ENCODE assay signal across 39 cellular contexts in genomic region chr17:6483507-6483906, GRCh38. TPM values are rescaled to one million over a fixed set of nuclear protein-coding genes. Genes with fewer than 3 reads are reported as not detected.
"Had no signal": no experiment of that assay in that cellular context is flagged by ENCODE, and none has a peak within 500 bp of the region (broad histone marks: within the 10 kb centered on the region; RNA-seq: fewer than 3 reads in every experiment).

No MANE protein-coding gene starts in this region.

- H3K27me3 ChIP-seq: body of pancreas, brain microvascular endothelial cell, breast epithelium had no signal

- H3K4me3 Mint-ChIP-seq: activated B cell treated with CpG ODN at 0.5 μM for 24 hours; activated CD4-positive, alpha-beta memory T cell treated with anti-CD3 and anti-CD28 coated beads for 36 hours; activated CD4-positive, alpha-beta T cell treated with anti-CD3 and anti-CD28 coated beads, Interleukin-2, amount 10 ng/mL, durations not matched to agents 24 days and 14 days; activated CD8-positive, alpha-beta T cell treated with anti-CD3 and anti-CD28 coated beads for 36 hours; activated naive CD4-positive, alpha-beta T cell treated with anti-CD3 and anti-CD28 coated beads, Interleukin-2, amount 10 ng/mL, durations not matched to agents 7 days and 5 days; activated naive CD4-positive, alpha-beta T cell treated with anti-CD3 and anti-CD28 coated beads, Interleukin-2, amount 50 U/mL, for 24 hours; activated naive CD8-positive, alpha-beta T cell; activated naive CD8-positive, alpha-beta T cell treated with anti-CD3 and anti-CD28 coated beads, Interleukin-2, amount 10 ng/mL, durations not matched to agents 7 days and 5 days; activated naive CD8-positive, alpha-beta T cell treated with anti-CD3 and anti-CD28 coated beads, Interleukin-2, amount 50 U/mL, for 24 hours; central memory CD8-positive, alpha-beta T cell; T-helper 1 cell treated with Interleukin-12 subunit alpha and Interleukin-12 subunit beta and Interleukin-4 antibody, amounts not matched to agents 30 μg/mL and 1 μg/mL, for 36 hours; T-helper 2 cell treated with Interferon-gamma antibody and Interleukin-4, amounts not matched to agents 5 μg/mL and 100 μg/mL, for 36 hours had no signal

- H3K4me1 Mint-ChIP-seq: activated B cell treated with CpG ODN at 0.5 μM for 24 hours; activated CD4-positive, alpha-beta T cell treated with anti-CD3 and anti-CD28 coated beads, Interleukin-2, amount 10 ng/mL, durations not matched to agents 24 days and 14 days; activated naive CD4-positive, alpha-beta T cell treated with anti-CD3 and anti-CD28 coated beads, Interleukin-2, amount 10 ng/mL, durations not matched to agents 7 days and 5 days; activated naive CD4-positive, alpha-beta T cell treated with anti-CD3 and anti-CD28 coated beads, Interleukin-2, amount 50 U/mL, for 24 hours; activated naive CD8-positive, alpha-beta T cell treated with anti-CD3 and anti-CD28 coated beads, Interleukin-2, amount 10 ng/mL, durations not matched to agents 7 days and 5 days; activated naive CD8-positive, alpha-beta T cell treated with anti-CD3 and anti-CD28 coated beads, Interleukin-2, amount 50 U/mL, for 24 hours; central memory CD8-positive, alpha-beta T cell had no signal

- H3K4me3 ChIP-seq: body of pancreas, breast epithelium had no signal

- H3K4me1 ChIP-seq: body of pancreas, breast epithelium had no signal

- H3K9me3 ChIP-seq: body of pancreas, breast epithelium had no signal

- ATAC-seq: activated CD8-positive, alpha-beta T cell treated with anti-CD3 and anti-CD28 coated beads for 36 hours; activated naive CD8-positive, alpha-beta T cell treated with anti-CD3 and anti-CD28 coated beads, Interleukin-2, amount 50 U/mL, for 24 hours; body of pancreas had no signal

- H3K27me3 Mint-ChIP-seq: activated CD4-positive, alpha-beta T cell treated with anti-CD3 and anti-CD28 coated beads, Interleukin-2, amount 10 ng/mL, durations not matched to agents 24 days and 14 days; activated naive CD4-positive, alpha-beta T cell treated with anti-CD3 and anti-CD28 coated beads, Interleukin-2, amount 50 U/mL, for 24 hours; activated naive CD8-positive, alpha-beta T cell; activated naive CD8-positive, alpha-beta T cell treated with anti-CD3 and anti-CD28 coated beads, Interleukin-2, amount 10 ng/mL, durations not matched to agents 7 days and 5 days had no signal

- H3K9me3 Mint-ChIP-seq: activated B cell treated with CpG ODN at 0.5 μM for 24 hours; activated CD4-positive, alpha-beta memory T cell treated with anti-CD3 and anti-CD28 coated beads for 36 hours; activated CD4-positive, alpha-beta T cell treated with anti-CD3 and anti-CD28 coated beads, Interleukin-2, amount 10 ng/mL, durations not matched to agents 24 days and 14 days; activated CD8-positive, alpha-beta T cell treated with anti-CD3 and anti-CD28 coated beads for 36 hours; activated naive CD4-positive, alpha-beta T cell treated with anti-CD3 and anti-CD28 coated beads, Interleukin-2, amount 10 ng/mL, durations not matched to agents 7 days and 5 days; activated naive CD4-positive, alpha-beta T cell treated with anti-CD3 and anti-CD28 coated beads, Interleukin-2, amount 50 U/mL, for 24 hours; activated naive CD8-positive, alpha-beta T cell treated with anti-CD3 and anti-CD28 coated beads, Interleukin-2, amount 10 ng/mL, durations not matched to agents 7 days and 5 days; activated naive CD8-positive, alpha-beta T cell treated with anti-CD3 and anti-CD28 coated beads, Interleukin-2, amount 50 U/mL, for 24 hours; activated T-helper 2 cell treated with anti-CD3 and anti-CD28 coated beads, Interferon-gamma antibody, Interleukin-2, Interleukin-4, amounts not matched to agents 10 μg/mL and 5 μg/mL and 100 μg/mL, durations not matched to agents 14 hours and 24 hours and 36 hours; central memory CD8-positive, alpha-beta T cell; T-helper 1 cell treated with Interleukin-12 subunit alpha and Interleukin-12 subunit beta and Interleukin-4 antibody, amounts not matched to agents 30 μg/mL and 1 μg/mL, for 36 hours; T-helper 2 cell treated with Interferon-gamma antibody and Interleukin-4, amounts not matched to agents 5 μg/mL and 100 μg/mL, for 36 hours had no signal

- H3K36me3 Mint-ChIP-seq: activated CD4-positive, alpha-beta memory T cell treated with anti-CD3 and anti-CD28 coated beads for 36 hours; activated naive CD4-positive, alpha-beta T cell treated with anti-CD3 and anti-CD28 coated beads, Interleukin-2, amount 10 ng/mL, durations not matched to agents 7 days and 5 days; activated naive CD4-positive, alpha-beta T cell treated with anti-CD3 and anti-CD28 coated beads, Interleukin-2, amount 50 U/mL, for 24 hours; activated naive CD8-positive, alpha-beta T cell; activated naive CD8-positive, alpha-beta T cell treated with anti-CD3 and anti-CD28 coated beads, Interleukin-2, amount 10 ng/mL, durations not matched to agents 7 days and 5 days had no signal

- H3K36me3 ChIP-seq: brain microvascular endothelial cell, breast epithelium had no signal

- DNase-seq: activated B cell treated with CpG ODN at 0.5 μM for 24 hours; activated CD4-positive, alpha-beta memory T cell treated with anti-CD3 and anti-CD28 coated beads for 36 hours; activated CD4-positive, alpha-beta T cell treated with anti-CD3 and anti-CD28 coated beads for 4 hours; activated CD4-positive, alpha-beta T cell treated with anti-CD3 and anti-CD28 coated beads, Interleukin-2, amount 10 ng/mL, durations not matched to agents 24 days and 14 days; activated CD4-positive, alpha-beta T cell treated with anti-CD3 and anti-CD28 coated beads, Interleukin-2, amount 50 U/mL, for 1 hour; activated CD4-positive, alpha-beta T cell treated with anti-CD3 and anti-CD28 coated beads, Interleukin-2, amount 50 U/mL, for 4 hours; activated CD4-positive, CD25-positive, alpha-beta regulatory T cell treated with anti-CD3 and anti-CD28 coated beads, Interleukin-2, amount 50 U/mL, for 72 hours; activated CD8-positive, alpha-beta memory T cell treated with anti-CD3 and anti-CD28 coated beads, Interleukin-2, amount 50 U/mL, for 4 hours; activated CD8-positive, alpha-beta T cell treated with anti-CD3 and anti-CD28 coated beads for 36 hours; activated effector memory CD4-positive, alpha-beta T cell treated with Interleukin-2 at 50 U/mL for 16 hours; activated gamma-delta T cell; activated naive CD4-positive, alpha-beta T cell treated with anti-CD3 and anti-CD28 coated beads, Interleukin-2, amount 10 ng/mL, durations not matched to agents 7 days and 5 days; activated naive CD4-positive, alpha-beta T cell treated with Interleukin-2 at 50 U/mL for 16 hours; activated naive CD8-positive, alpha-beta T cell treated with anti-CD3 and anti-CD28 coated beads, Interleukin-2, amount 10 ng/mL, durations not matched to agents 7 days and 5 days; activated naive CD8-positive, alpha-beta T cell treated with anti-CD3 and anti-CD28 coated beads, Interleukin-2, amount 50 U/mL, for 24 hours; activated T-cell treated with anti-CD3 and anti-CD28 coated beads for 4 hours; activated T-cell treated with anti-CD3 and anti-CD28 coated beads, Interleukin-2, amount 50 U/mL, for 1 hour; activated T-cell treated with anti-CD3 and anti-CD28 coated beads, Interleukin-2, amount 50 U/mL, for 48 hours; amniotic stem cell; aorta; body of pancreas; brain microvascular endothelial cell; cerebellar nuclear complex; SW 1271; T-helper 1 cell; T-helper 2 cell; T-helper 9 cell had no signal

- H3K27ac ChIP-seq: body of pancreas, brain microvascular endothelial cell, breast epithelium, VCaP had no signal

- H3K27ac Mint-ChIP-seq: activated B cell treated with CpG ODN at 0.5 μM for 24 hours; activated CD4-positive, alpha-beta memory T cell treated with anti-CD3 and anti-CD28 coated beads for 36 hours; activated CD4-positive, alpha-beta T cell treated with anti-CD3 and anti-CD28 coated beads, Interleukin-2, amount 10 ng/mL, durations not matched to agents 24 days and 14 days; activated CD8-positive, alpha-beta T cell treated with anti-CD3 and anti-CD28 coated beads for 36 hours; activated naive CD4-positive, alpha-beta T cell treated with anti-CD3 and anti-CD28 coated beads, Interleukin-2, amount 10 ng/mL, durations not matched to agents 7 days and 5 days; activated naive CD4-positive, alpha-beta T cell treated with anti-CD3 and anti-CD28 coated beads, Interleukin-2, amount 50 U/mL, for 24 hours; activated naive CD8-positive, alpha-beta T cell; activated naive CD8-positive, alpha-beta T cell treated with anti-CD3 and anti-CD28 coated beads, Interleukin-2, amount 10 ng/mL, durations not matched to agents 7 days and 5 days; activated naive CD8-positive, alpha-beta T cell treated with anti-CD3 and anti-CD28 coated beads, Interleukin-2, amount 50 U/mL, for 24 hours; activated T-helper 2 cell treated with anti-CD3 and anti-CD28 coated beads, Interferon-gamma antibody, Interleukin-2, Interleukin-4, amounts not matched to agents 10 μg/mL and 5 μg/mL and 100 μg/mL, durations not matched to agents 14 hours and 24 hours and 36 hours; T-helper 1 cell treated with Interleukin-12 subunit alpha and Interleukin-12 subunit beta and Interleukin-4 antibody, amounts not matched to agents 30 μg/mL and 1 μg/mL, for 36 hours; T-helper 2 cell treated with Interferon-gamma antibody and Interleukin-4, amounts not matched to agents 5 μg/mL and 100 μg/mL, for 36 hours had no signal

RNA-seq across cellular contexts. Expression of gene PIMREG, which starts 39.3 kb away (rescaled TPM):
- total RNA-seq: body of pancreas, cardiac septum had no signal

RNA-seq across cellular contexts. Expression of gene AIPL1, which starts 48.6 kb away (rescaled TPM):
- total RNA-seq: activated B cell treated with CpG ODN at 0.5 μM for 24 hours; activated CD4-positive, alpha-beta memory T cell treated with anti-CD3 and anti-CD28 coated beads for 36 hours; activated CD4-positive, alpha-beta T cell treated with anti-CD3 and anti-CD28 coated beads, Interleukin-2, amount 10 ng/mL, durations not matched to agents 24 days and 14 days; activated CD8-positive, alpha-beta memory T cell treated with anti-CD3 and anti-CD28 coated beads for 36 hours; activated CD8-positive, alpha-beta T cell treated with anti-CD3 and anti-CD28 coated beads for 36 hours; activated naive CD8-positive, alpha-beta T cell treated with anti-CD3 and anti-CD28 coated beads, Interleukin-2, amount 10 ng/mL, durations not matched to agents 7 days and 5 days; activated T-helper 2 cell treated with anti-CD3 and anti-CD28 coated beads, Interferon-gamma antibody, Interleukin-2, Interleukin-4, amounts not matched to agents 10 μg/mL and 5 μg/mL and 100 μg/mL, durations not matched to agents 14 hours and 24 hours and 36 hours; aorta; astrocyte; body of pancreas; breast epithelium; cardiac septum had no signal
- polyA plus RNA-seq: adipose tissue had no signal
